Comparison of ENCODE assay signal across 11 cellular contexts in genomic region chr16:68296693-68297092, GRCh38. TPM values are rescaled to one million over a fixed set of nuclear protein-coding genes. Genes with fewer than 3 reads are reported as not detected.
A peak's percentile ranks its signal among the peaks of the same experiment; 100 is the strongest.
DNase-seq lines count a peak whose midpoint lies in the region; ATAC-seq and TF ChIP-seq lines count a peak whose summit lies in the region.
"Had no signal": no experiment of that assay in that cellular context is flagged by ENCODE, and none has a peak within 500 bp of the region (broad histone marks: within the 10 kb centered on the region; RNA-seq: fewer than 3 reads in every experiment).

No MANE protein-coding gene starts in this region.

- POLR2A ChIA-PET in activated CD4-positive, alpha-beta T cell treated with anti-CD3 and anti-CD28 coated beads for 36 hours (lab: Charles Lee), result no interaction called here

- CTCF ChIA-PET in activated CD4-positive, alpha-beta T cell treated with anti-CD3 and anti-CD28 coated beads for 36 hours (lab: Charles Lee), result interaction anchor here (0.9 to 7.7 kb wide), 5 partner anchors 10 to 35 kb away, joined by 3 to 54 read pairs (median 3); partner anchors contain the start of gene SLC7A6

- TF ChIP-seq CTCF in HFFc6 (IDR thresholded peaks at IDR 0.05), result no peak
- no peak for TF ChIP-seq CTCF in progenitor cell of endocrine pancreas (IDR thresholded peaks at IDR 0.05; ENCODE audit: unreplicated experiment)

- no peaks in the 10 kb centered on the region for H3K27me3 Mint-ChIP-seq in activated CD4-positive, alpha-beta T cell treated with anti-CD3 and anti-CD28 coated beads for 36 hours
- H3K27me3 Mint-ChIP-seq in HFFc6 (ENCODE audit: insufficient read depth) (no peaks in the 10 kb centered on the region; the same call in 1 of the 2 replicates), progenitor cell of endocrine pancreas (no peaks in the 10 kb centered on the region)
- no peaks in the 10 kb centered on the region for H3K27me3 Mint-ChIP-seq in activated naive CD8-positive, alpha-beta T cell treated with anti-CD3 and anti-CD28 coated beads, Interleukin-2, amount 50 U/mL, for 24 hours

- intact Hi-C loops in activated CD4-positive, alpha-beta T cell treated with anti-CD3 and anti-CD28 coated beads for 36 hours (cut with DNase I, micrococcal nuclease), result no loop called here

- ATAC-seq in activated CD4-positive, alpha-beta T cell treated with anti-CD3 and anti-CD28 coated beads for 36 hours, result no peak
- no peak for ATAC-seq in activated naive CD8-positive, alpha-beta T cell treated with anti-CD3 and anti-CD28 coated beads, Interleukin-2, amount 50 U/mL, for 24 hours
- ATAC-seq in HG03520 (IDR thresholded peaks at IDR 0.05; ENCODE audit: unreplicated experiment), result no peak

- H3K4me3 Mint-ChIP-seq in activated CD4-positive, alpha-beta T cell treated with anti-CD3 and anti-CD28 coated beads for 36 hours, result no peak overlapping the region
- H3K4me3 Mint-ChIP-seq in HFFc6 (no peak overlapping the region), progenitor cell of endocrine pancreas (ENCODE audit: low read depth) (no peak overlapping the region)
- H3K4me3 Mint-ChIP-seq in activated naive CD8-positive, alpha-beta T cell treated with anti-CD3 and anti-CD28 coated beads, Interleukin-2, amount 50 U/mL, for 24 hours, result no peak overlapping the region

- H3K27ac Mint-ChIP-seq in activated CD4-positive, alpha-beta T cell treated with anti-CD3 and anti-CD28 coated beads for 36 hours, result peak overlapping the region; percentile 37
- H3K27ac Mint-ChIP-seq in HFFc6 (peak overlapping the region; percentile 45; the same call in 1 of the 2 replicates), progenitor cell of endocrine pancreas (peak overlapping the region; percentile 17)
- H3K27ac Mint-ChIP-seq in activated naive CD8-positive, alpha-beta T cell treated with anti-CD3 and anti-CD28 coated beads, Interleukin-2, amount 50 U/mL, for 24 hours, result peak overlapping the region; percentile 38

- H3K4me1 Mint-ChIP-seq in activated CD4-positive, alpha-beta T cell treated with anti-CD3 and anti-CD28 coated beads for 36 hours, result peaks cover 24% of the 10 kb centered on the region
- H3K4me1 Mint-ChIP-seq in HFFc6 (ENCODE audit: low read depth) (peaks cover 48% of the 10 kb centered on the region), progenitor cell of endocrine pancreas (ENCODE audit: low read depth) (peaks cover 7% of the 10 kb centered on the region)
- peaks cover 21% of the 10 kb centered on the region for H3K4me1 Mint-ChIP-seq in activated naive CD8-positive, alpha-beta T cell treated with anti-CD3 and anti-CD28 coated beads, Interleukin-2, amount 50 U/mL, for 24 hours

- in situ Hi-C loops in KBM-7 (cut with MboI; ENCODE audit: low pct_unique_long_range_greater_than_20kb, low sequenced_read_pairs), result no loop called here

- DNase-seq in activated CD4-positive, alpha-beta T cell treated with anti-CD3 and anti-CD28 coated beads for 36 hours, result no peak
- no peak for DNase-seq in activated CD4-positive, alpha-beta T cell treated with anti-CD3 and anti-CD28 coated beads for 48 hours
- DNase-seq in HFFc6 (no peak), progenitor cell of endocrine pancreas (ENCODE audit: low spot score, unreplicated experiment) (no peak), KBM-7 (no peak), NCI-H510A (lab: John Stamatoyannopoulos, UW) (no peak)
- DNase-seq in activated naive CD8-positive, alpha-beta T cell treated with anti-CD3 and anti-CD28 coated beads, Interleukin-2, amount 50 U/mL, for 24 hours, result no peak
- DNase-seq: colonic mucosa, GDM1, NCI-H446 had no signal

- peaks cover 65% of the 10 kb centered on the region for H3K36me3 Mint-ChIP-seq in activated CD4-positive, alpha-beta T cell treated with anti-CD3 and anti-CD28 coated beads for 36 hours (ENCODE audit: low read depth)
- peaks cover 32% of the 10 kb centered on the region for H3K36me3 Mint-ChIP-seq in HFFc6 (ENCODE audit: low read depth)
- peaks cover 74% of the 10 kb centered on the region for H3K36me3 Mint-ChIP-seq in activated naive CD8-positive, alpha-beta T cell treated with anti-CD3 and anti-CD28 coated beads, Interleukin-2, amount 50 U/mL, for 24 hours (ENCODE audit: low read depth)
- peaks cover 6% of the 10 kb centered on the region for H3K36me3 Mint-ChIP-seq in progenitor cell of endocrine pancreas (ENCODE audit: insufficient read depth)

- H3K9me3 Mint-ChIP-seq in activated CD4-positive, alpha-beta T cell treated with anti-CD3 and anti-CD28 coated beads for 36 hours (ENCODE audit: low read depth), result no peaks in the 10 kb centered on the region
- H3K9me3 Mint-ChIP-seq in HFFc6 (no peaks in the 10 kb centered on the region), progenitor cell of endocrine pancreas (ENCODE audit: low read depth) (no peaks in the 10 kb centered on the region)
- no peaks in the 10 kb centered on the region for H3K9me3 Mint-ChIP-seq in activated naive CD8-positive, alpha-beta T cell treated with anti-CD3 and anti-CD28 coated beads, Interleukin-2, amount 50 U/mL, for 24 hours

RNA-seq across cellular contexts. Expression of gene SLC7A6OS, which starts 14.1 kb away (rescaled TPM):
- total RNA-seq in activated CD4-positive, alpha-beta T cell treated with anti-CD3 and anti-CD28 coated beads for 36 hours, result 10 to 100 TPM; 17.4 to 21.7 TPM
- 10 to 100 TPM; 10.5 to 16.2 (median 13.7) TPM for total RNA-seq in HFFc6 (2021; fragmentation: NEBNext Ultra II Directional; extraction: Animal tissue kit (Norgen Biotek cat#: 25700))
- total RNA-seq in progenitor cell of endocrine pancreas, result 23.9 and 25.9 TPM in 2 replicates

RNA-seq across cellular contexts. Expression of gene PRMT7, which starts 14.1 kb away (rescaled TPM):
- 10 to 100 TPM; 62.7 to 70.7 TPM for total RNA-seq in activated CD4-positive, alpha-beta T cell treated with anti-CD3 and anti-CD28 coated beads for 36 hours
- total RNA-seq in HFFc6 (2021; fragmentation: NEBNext Ultra II Directional; extraction: Animal tissue kit (Norgen Biotek cat#: 25700)), result 10 to 100 TPM; 32.1 to 37.7 (median 36.4) TPM
- 60.0 and 70.5 TPM in 2 replicates for total RNA-seq in progenitor cell of endocrine pancreas

RNA-seq across cellular contexts. Expression of gene SLC7A6, which starts 32.4 kb away (rescaled TPM):
- 10 to 100 TPM; 55.7 to 58.7 TPM for total RNA-seq in activated CD4-positive, alpha-beta T cell treated with anti-CD3 and anti-CD28 coated beads for 36 hours
- total RNA-seq in HFFc6 (2021; fragmentation: NEBNext Ultra II Directional; extraction: Animal tissue kit (Norgen Biotek cat#: 25700)), result 10 to 100 TPM; 46.1 to 56.6 (median 50.8) TPM
- total RNA-seq in progenitor cell of endocrine pancreas, result 11.3 and 11.6 TPM in 2 replicates

RNA-seq across cellular contexts. Expression of gene PLA2G15, which starts 51.5 kb away (rescaled TPM):
- 1 to 10 TPM; 6.0 to 7.0 TPM for total RNA-seq in activated CD4-positive, alpha-beta T cell treated with anti-CD3 and anti-CD28 coated beads for 36 hours
- 10 to 100 TPM; 40.1 to 47.4 (median 44.4) TPM for total RNA-seq in HFFc6 (2021; fragmentation: NEBNext Ultra II Directional; extraction: Animal tissue kit (Norgen Biotek cat#: 25700))
- 18.8 and 20.9 TPM in 2 replicates for total RNA-seq in progenitor cell of endocrine pancreas
